ENCODE assay signal across 7 cellular contexts in genomic region chr17:82139961-82140360, GRCh38. TPM values are rescaled to one million over a fixed set of nuclear protein-coding genes. Genes with fewer than 3 reads are reported as not detected.
A peak's percentile ranks its signal among the peaks of the same experiment; 100 is the strongest.
DNase-seq lines count a peak whose midpoint lies in the region; ATAC-seq and TF ChIP-seq lines count a peak whose summit lies in the region.
"Not testable (repeated sequence)": the region's sequence is repeated elsewhere in the genome, so short reads cannot be mapped to it uniquely, and the experiment has no call there.

No MANE protein-coding gene starts in this region.

- not testable (repeated sequence) for H2BK120ac ChIP-seq in mesenchymal stem cell (ENCODE audit: low read depth, low read length)

- not testable (repeated sequence) for H3K4me3 ChIP-seq in mesenchymal stem cell (ENCODE audit: insufficient read depth in 1 of 2, low read depth in 1 of 2, low read length in 2 of 2); osteoblast (ENCODE audit: insufficient read depth, low read length); thyroid gland (replicated peaks in 1 of 3)

- not testable (repeated sequence) for H3K23ac ChIP-seq in mesenchymal stem cell (ENCODE audit: low read length in 2 of 2)

- not testable (repeated sequence) for DNase-seq in RWPE1 (ENCODE audit: low spot score); T-helper 17 cell; activated naive CD4-positive, alpha-beta T cell treated with anti-CD3 and anti-CD28 coated beads, Interleukin-2, amount 50 U/mL, for 72 hours (ENCODE audit: low spot score in 2 of 2); mesenchymal stem cell; stimulated activated effector memory CD8-positive, alpha-beta T cell treated with anti-CD3 and anti-CD28 coated beads, Interleukin-12 subunit alpha, Interleukin-12 subunit beta, amount 100 ng/mL, for 72 hours (ENCODE audit: low spot score in 2 of 2)
- peak; percentile 64 for DNase-seq in osteoblast (ENCODE audit: insufficient read length, low spot score, missing footprints)
- peak; percentile 59 to 74 for DNase-seq in thyroid gland

- POLR2A ChIA-PET in RWPE1 (lab: Yijun Ruan, JAX; ENCODE audit: low non-redundant PET) = not testable (repeated sequence)

- not testable (repeated sequence) for H4K8ac ChIP-seq in mesenchymal stem cell (ENCODE audit: low read length)

- not testable (repeated sequence) for TF ChIP-seq CTCF in RWPE1 (conservative IDR thresholded peaks at IDR 0.05; ENCODE audit: low read depth); osteoblast (IDR thresholded peaks at IDR 0.05; ENCODE audit: extremely low read depth, low read depth, low read length); thyroid gland (IDR thresholded peaks at IDR 0.05)

- not testable (repeated sequence) for H2BK5ac ChIP-seq in mesenchymal stem cell (ENCODE audit: low read depth, low read length, poor library complexity, severe bottlenecking)

- not testable (repeated sequence) for H3K4me3 Mint-ChIP-seq in T-helper 17 cell; stimulated activated effector memory CD8-positive, alpha-beta T cell treated with anti-CD3 and anti-CD28 coated beads, Interleukin-12 subunit alpha, Interleukin-12 subunit beta, amount 100 ng/mL, for 72 hours

- H3K9me3 ChIP-seq in T-helper 17 cell (ENCODE audit: control insufficient read depth, low read length, poor library complexity, severe bottlenecking); mesenchymal stem cell (ENCODE audit: control insufficient read depth, low read length); osteoblast (ENCODE audit: low read depth, low read length); thyroid gland: not testable (repeated sequence)

- intact Hi-C loops in thyroid gland (cut with DNase I) = not testable (repeated sequence)

- not testable (repeated sequence) for H4K91ac ChIP-seq in mesenchymal stem cell (ENCODE audit: low read length)

- not testable (repeated sequence) for H3K4me2 ChIP-seq in mesenchymal stem cell (ENCODE audit: low read length, poor library complexity, severe bottlenecking); osteoblast (ENCODE audit: insufficient read depth, low read length)

- peak in 1 of 2 donors; percentile 48 for TF ChIP-seq POLR2A in thyroid gland (IDR thresholded peaks at IDR 0.05)

- not testable (repeated sequence) for H3K27me3 ChIP-seq in mesenchymal stem cell (ENCODE audit: control insufficient read depth in 1 of 2, insufficient read depth in 1 of 2, low read length in 2 of 2); osteoblast (ENCODE audit: insufficient read depth, low read length); thyroid gland

- not testable (repeated sequence) for H3K4me1 ChIP-seq in mesenchymal stem cell (ENCODE audit: control insufficient read depth, insufficient read depth, low read depth, low read length); osteoblast (ENCODE audit: insufficient read depth, low read length)
- peaks cover 10 to 13% of the 10 kb centered on the region in 2 donors for H3K4me1 ChIP-seq in thyroid gland

- WGBS in mesenchymal stem cell = 97% methylated on average over 10 of the region's 10 CpGs
- WGBS in thyroid gland, 2 donors = 67 to 70% methylated on average over 10 of the region's 10 CpGs

- H3K4ac ChIP-seq in mesenchymal stem cell (ENCODE audit: low read depth in 1 of 2, low read length in 2 of 2) = not testable (repeated sequence)

- not testable (repeated sequence) for H3K36me3 Mint-ChIP-seq in T-helper 17 cell (ENCODE audit: low read depth); activated naive CD4-positive, alpha-beta T cell treated with anti-CD3 and anti-CD28 coated beads, Interleukin-2, amount 50 U/mL, for 72 hours; stimulated activated effector memory CD8-positive, alpha-beta T cell treated with anti-CD3 and anti-CD28 coated beads, Interleukin-12 subunit alpha, Interleukin-12 subunit beta, amount 100 ng/mL, for 72 hours

- CTCF ChIA-PET in RWPE1 (lab: Yijun Ruan, JAX) = not testable (repeated sequence)

- H3K9ac ChIP-seq in mesenchymal stem cell (ENCODE audit: low read length) = not testable (repeated sequence)

- not testable (repeated sequence) for H3K79me1 ChIP-seq in mesenchymal stem cell (replicated peaks; ENCODE audit: low read length, poor library complexity, severe bottlenecking)

- not testable (repeated sequence) for H3K14ac ChIP-seq in mesenchymal stem cell (ENCODE audit: low read length in 2 of 2)

- not testable (repeated sequence) for H2BK12ac ChIP-seq in mesenchymal stem cell (ENCODE audit: low read length in 2 of 2)

- H4K20me1 ChIP-seq in osteoblast (ENCODE audit: insufficient read depth, low read length) = not testable (repeated sequence)

- H2BK15ac ChIP-seq in mesenchymal stem cell (ENCODE audit: low read depth, poor library complexity, severe bottlenecking) = not testable (repeated sequence)

- H2AFZ ChIP-seq in mesenchymal stem cell (ENCODE audit: low read depth, low read length) = peak overlapping the region; percentile 14
- not testable (repeated sequence) for H2AFZ ChIP-seq in osteoblast (ENCODE audit: low read length)

- H2AK5ac ChIP-seq in mesenchymal stem cell (ENCODE audit: low read length, severe bottlenecking) = not testable (repeated sequence)

- not testable (repeated sequence) for H3K4me1 Mint-ChIP-seq in T-helper 17 cell; stimulated activated effector memory CD8-positive, alpha-beta T cell treated with anti-CD3 and anti-CD28 coated beads, Interleukin-12 subunit alpha, Interleukin-12 subunit beta, amount 100 ng/mL, for 72 hours

- H3K9me3 Mint-ChIP-seq in activated naive CD4-positive, alpha-beta T cell treated with anti-CD3 and anti-CD28 coated beads, Interleukin-2, amount 50 U/mL, for 72 hours; stimulated activated effector memory CD8-positive, alpha-beta T cell treated with anti-CD3 and anti-CD28 coated beads, Interleukin-12 subunit alpha, Interleukin-12 subunit beta, amount 100 ng/mL, for 72 hours: not testable (repeated sequence)

- not testable (repeated sequence) for H3K18ac ChIP-seq in mesenchymal stem cell (ENCODE audit: low read depth in 1 of 2, low read length in 2 of 2)

- not testable (repeated sequence) for H3K36me3 ChIP-seq in mesenchymal stem cell (ENCODE audit: control insufficient read depth in 1 of 2, insufficient read depth in 2 of 2, low read depth in 1 of 2, low read length in 2 of 2); osteoblast (ENCODE audit: insufficient read depth, low read length); thyroid gland

- H3K27me3 Mint-ChIP-seq in T-helper 17 cell = not testable (repeated sequence)

- H3K79me2 ChIP-seq in osteoblast (ENCODE audit: insufficient read depth, low read length) = not testable (repeated sequence)

- H3K27ac ChIP-seq in RWPE1 = peak overlapping the region; percentile 20; the same call in 1 of the 2 replicates
- not testable (repeated sequence) for H3K27ac ChIP-seq in mesenchymal stem cell (ENCODE audit: low read length, poor library complexity, severe bottlenecking); osteoblast (ENCODE audit: low read depth, low read length)
- H3K27ac ChIP-seq in thyroid gland = peak overlapping the region; percentile 70 to 78 (median 71)

- not testable (repeated sequence) for ATAC-seq in T-helper 17 cell; activated naive CD4-positive, alpha-beta T cell treated with anti-CD3 and anti-CD28 coated beads, Interleukin-2, amount 50 U/mL, for 72 hours; stimulated activated effector memory CD8-positive, alpha-beta T cell treated with anti-CD3 and anti-CD28 coated beads, Interleukin-12 subunit alpha, Interleukin-12 subunit beta, amount 100 ng/mL, for 72 hours

- H3K27ac Mint-ChIP-seq in T-helper 17 cell = peak overlapping the region; percentile 51
- H3K27ac Mint-ChIP-seq in activated naive CD4-positive, alpha-beta T cell treated with anti-CD3 and anti-CD28 coated beads, Interleukin-2, amount 50 U/mL, for 72 hours = peak overlapping the region; percentile 35 to 36
- peak overlapping the region; percentile 71 for H3K27ac Mint-ChIP-seq in stimulated activated effector memory CD8-positive, alpha-beta T cell treated with anti-CD3 and anti-CD28 coated beads, Interleukin-12 subunit alpha, Interleukin-12 subunit beta, amount 100 ng/mL, for 72 hours

RNA-seq across cellular contexts. Expression of gene FASN, which starts 41.9 kb away (rescaled TPM):
- total RNA-seq in T-helper 17 cell (100 to 1,000 TPM in 1 of 2 donors, 10 to 100 TPM in 1; 87.3 to 126 TPM), osteoblast (120 and 142 TPM in 2 replicates), thyroid gland (10 to 100 TPM; 23.5 to 92.5 (median 77.3) TPM)
- 100 to 1,000 TPM in 1 of 2 donors, 10 to 100 TPM in 1; 82.6 to 171 TPM for total RNA-seq in activated naive CD4-positive, alpha-beta T cell treated with anti-CD3 and anti-CD28 coated beads, Interleukin-2, amount 50 U/mL, for 72 hours
- 121 TPM for polyA plus RNA-seq in mesenchymal stem cell (2013, experiment 1 of 2)
- 108 TPM for polyA plus RNA-seq in mesenchymal stem cell (2013, experiment 2 of 2)
